In the genomic region with DNA sequence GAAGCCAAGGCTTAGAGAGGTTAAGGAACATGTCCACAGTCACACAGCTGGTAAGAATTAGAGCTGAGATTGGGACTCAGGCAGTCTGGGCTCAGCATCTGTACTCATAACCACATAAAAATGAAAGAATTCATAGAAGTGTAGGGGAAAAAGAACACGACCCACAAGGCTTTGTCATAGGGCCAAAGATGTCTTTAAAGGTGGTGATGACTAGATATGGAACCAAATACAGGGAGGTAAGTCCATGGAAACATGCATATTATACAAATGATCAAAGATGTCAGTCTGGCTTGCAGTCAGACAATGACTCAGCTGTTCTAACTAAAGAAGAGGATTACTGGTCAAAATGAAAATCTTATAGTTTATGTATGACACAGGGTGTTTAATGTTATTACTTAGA, we compare ENCODE assay signal across 12 cellular contexts. TPM values are rescaled to one million over a fixed set of nuclear protein-coding genes. Genes with fewer than 3 reads are reported as not detected.
A peak's percentile ranks its signal among the peaks of the same experiment; 100 is the strongest.
DNase-seq lines count a peak whose midpoint lies in the region; ATAC-seq and TF ChIP-seq lines count a peak whose summit lies in the region.
"Had no signal": no experiment of that assay in that cellular context is flagged by ENCODE, and none has a peak within 500 bp of the region (broad histone marks: within the 10 kb centered on the region; RNA-seq: fewer than 3 reads in every experiment).

No MANE protein-coding gene starts in this region.

- peak; percentile 54 for DNase-seq in GM03348 (ENCODE audit: low spot score)
- DNase-seq in M059J (ENCODE audit: low read depth) = peak; percentile 57
- DNase-seq in choroid plexus epithelial cell (ENCODE audit: low read depth) = peak; percentile 63
- peak; percentile 49 for DNase-seq in skeletal muscle cell (ENCODE audit: low read depth)
- no peak for DNase-seq in caudate nucleus (lab: John Stamatoyannopoulos, UW)
- DNase-seq: activated CD8-positive, alpha-beta memory T cell treated with anti-CD3 and anti-CD28 coated beads, Interleukin-2, amount 50 U/mL, for 48 hours; NCI-H1694; NCI-H82; SJCRH30 had no signal

- ATAC-seq in HG02885 (IDR thresholded peaks at IDR 0.05; ENCODE audit: poor library complexity, unreplicated experiment) = no peak
- no peak for ATAC-seq in HG02852 (IDR thresholded peaks at IDR 0.05; ENCODE audit: unreplicated experiment)

- H3K4me3 ChIP-seq in choroid plexus epithelial cell (ENCODE audit: low read depth, low read length) = no peak overlapping the region
- no peak overlapping the region for H3K4me3 ChIP-seq in skeletal muscle cell (ENCODE audit: low read depth, low read length)
- H3K4me3 ChIP-seq: SJCRH30, suprapubic skin had no signal

- H3K27ac ChIP-seq in caudate nucleus (ENCODE audit: low read depth, low read length) = no peak overlapping the region
- H3K27ac ChIP-seq: SJCRH30, suprapubic skin had no signal

- TF ChIP-seq CTCF in choroid plexus epithelial cell (conservative IDR thresholded peaks at IDR 0.05; ENCODE audit: low read depth, low read length) = no peak

RNA-seq across cellular contexts. Expression of gene SSPN, which starts 7.2 kb away (rescaled TPM):
- total RNA-seq in M059J (2014; rRNA removed; shearing (Covaris generic)) = 2.5 and 4.1 TPM in 2 replicates

Comparison
In these comparisons a context has a peak if more than half of its experiments do, and no peak if none do; other contexts are left out.
1. DNase-seq: peak in GM03348 (single experiment), M059J (single experiment), choroid plexus epithelial cell (single experiment) and skeletal muscle cell (single experiment); none in caudate nucleus (0 of 61).